19 cellular contexts compared by ENCODE assay signal in the genomic region with DNA sequence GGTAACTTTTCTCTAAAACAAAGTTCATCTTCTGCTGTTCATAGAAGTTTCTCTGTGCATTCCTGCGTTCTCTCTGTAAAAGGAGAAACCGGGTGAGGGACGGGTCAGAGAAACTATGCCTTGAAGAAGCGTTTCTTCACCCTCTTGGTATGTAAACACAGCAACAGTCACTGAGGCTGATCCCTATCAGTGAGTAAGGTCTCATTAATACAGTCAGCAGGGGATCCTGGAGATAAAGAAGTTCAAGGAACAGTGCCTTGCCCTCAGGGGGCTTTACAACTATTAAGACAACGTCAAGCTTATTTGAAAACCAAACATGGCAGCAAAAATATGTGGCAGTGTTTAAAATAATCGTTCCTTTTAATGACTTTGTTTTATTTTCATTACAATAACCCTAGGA.
DNase-seq lines count a peak whose midpoint lies in the region; ATAC-seq and TF ChIP-seq lines count a peak whose summit lies in the region.
"Had no signal": no experiment of that assay in that cellular context is flagged by ENCODE, and none has a peak within 500 bp of the region (broad histone marks: within the 10 kb centered on the region; RNA-seq: fewer than 3 reads in every experiment).

No MANE protein-coding gene starts in this region.

- H3K9ac ChIP-seq in PC-3 (ENCODE audit: low read length) = no peak overlapping the region
- H3K9ac ChIP-seq in mesendoderm (ENCODE audit: low read length) = no peak overlapping the region

- no peak overlapping the region for H3K56ac ChIP-seq in mesendoderm (ENCODE audit: low read length)

- no peak overlapping the region for H3K18ac ChIP-seq in mesendoderm (ENCODE audit: low read length)

- no peaks in the 10 kb centered on the region for H3K79me1 ChIP-seq in mesendoderm (ENCODE audit: low read length)

- no peaks in the 10 kb centered on the region for H3K9me3 ChIP-seq in PC-3 (ENCODE audit: low read length)
- H3K9me3 ChIP-seq: left lung had no signal

- H2BK120ac ChIP-seq in mesendoderm (ENCODE audit: low read depth, low read length) = no peak overlapping the region

- H2AK5ac ChIP-seq in mesendoderm (ENCODE audit: low read length) = no peak overlapping the region

- H3K4me3 ChIP-seq in BJ (ENCODE audit: low read depth, low read length) (no peak overlapping the region), PC-3 (ENCODE audit: low read length) (no peak overlapping the region), mesendoderm (ENCODE audit: low read length) (no peak overlapping the region)
- H3K4me3 ChIP-seq: left lung had no signal

- no peak overlapping the region for H2BK5ac ChIP-seq in mesendoderm (ENCODE audit: low read length)

- H3K79me2 ChIP-seq in PC-3 (ENCODE audit: low read length) (no peaks in the 10 kb centered on the region), mesendoderm (ENCODE audit: control insufficient read depth, insufficient read depth, low read length) (no peaks in the 10 kb centered on the region)

- no peak overlapping the region for H2BK15ac ChIP-seq in mesendoderm (replicated peaks; ENCODE audit: low read depth)

- intact Hi-C loops in PC-3 (cut with micrococcal nuclease) = loop anchor here (5.0 kb wide), 1 partner anchor 454 kb away; no protein-coding TSS in a partner anchor
- intact Hi-C loops in left ventricle myocardium superior (cut with micrococcal nuclease) = no loop called here

- no peak overlapping the region for H2AFZ ChIP-seq in PC-3 (ENCODE audit: low read length)

- H4K5ac ChIP-seq in mesendoderm (ENCODE audit: low read length) = no peak overlapping the region

- no peaks in the 10 kb centered on the region for H3K36me3 ChIP-seq in BJ (ENCODE audit: control insufficient read depth, insufficient read depth, low read length)
- no peaks in the 10 kb centered on the region for H3K36me3 ChIP-seq in PC-3 (ENCODE audit: low read depth, low read length)
- H3K36me3 ChIP-seq in mesendoderm (ENCODE audit: control insufficient read depth, insufficient read depth, low read length) = no peaks in the 10 kb centered on the region
- H3K36me3 ChIP-seq: left lung had no signal

- POLR2A ChIA-PET in BJ (lab: Charles Lee) (no interaction called here), PC-3 (lab: Charles Lee; ENCODE audit: unreplicated experiment) (no interaction called here)

- H3K4me1 ChIP-seq in PC-3 (ENCODE audit: insufficient read depth, low read length) (no peaks in the 10 kb centered on the region), mesendoderm (ENCODE audit: control insufficient read depth, low read depth, low read length) (no peaks in the 10 kb centered on the region)
- H3K4me1 ChIP-seq: left lung had no signal

- H3K27ac ChIP-seq in PC-3 (ENCODE audit: low read length) (no peak overlapping the region), mesendoderm (ENCODE audit: low read depth, low read length) (no peak overlapping the region)
- H3K27ac ChIP-seq: left lung, VCaP had no signal

- BruUV-seq in PC-3 (replicated peaks; lab: Mats Ljungman, UMichigan) = no TSS peak

- no peak overlapping the region for H3K4ac ChIP-seq in mesendoderm (ENCODE audit: low read depth, low read length)

- H3K23ac ChIP-seq in mesendoderm (ENCODE audit: low read length) = no peak overlapping the region

- TF ChIP-seq CTCF in BJ (IDR thresholded peaks at IDR 0.05; ENCODE audit: insufficient read depth, low read depth, low read length) (no peak), PC-3 (conservative IDR thresholded peaks at IDR 0.05; ENCODE audit: low read depth, low read length) (no peak)

- H3K9me2 ChIP-seq in PC-3 (replicated peaks; ENCODE audit: low read length) = no peaks in the 10 kb centered on the region

- no CpG with 5 or more reads among the region's 6 CpGs for WGBS in mesendoderm (ENCODE audit: extremely low coverage, insufficient coverage, low lambda C conversion rate)

- H3K27me3 ChIP-seq in BJ (ENCODE audit: control insufficient read depth, insufficient read depth, low read length) (no peaks in the 10 kb centered on the region), PC-3 (ENCODE audit: low read length) (no peaks in the 10 kb centered on the region), mesendoderm (ENCODE audit: insufficient read depth, low read length, poor library complexity) (no peaks in the 10 kb centered on the region)
- H3K27me3 ChIP-seq: left lung had no signal

- H4K8ac ChIP-seq in mesendoderm (ENCODE audit: low read depth, low read length) = no peak overlapping the region

- DNase-seq in BJ (ENCODE audit: low read depth) (peak; percentile 28), PC-3 (peak; percentile 42), dedifferentiated amniotic fluid mesenchymal stem cell (ENCODE audit: extremely low spot score) (peak; percentile 66), mesendoderm (peak; percentile 82), left ventricle myocardium superior (no peak), DMS53 treated with DMSO at 0.1 percent for 48 hours (lab: John Stamatoyannopoulos, UW; ENCODE audit: unreplicated experiment) (no peak), NCI-H524 (lab: John Stamatoyannopoulos, UW) (no peak), ecto neural progenitor cell (ENCODE audit: low spot score) (no peak)
- DNase-seq: activated CD8-positive, alpha-beta memory T cell treated with anti-CD3 and anti-CD28 coated beads, Interleukin-2, amount 50 U/mL, for 48 hours; activated gamma-delta T cell; aorta; cortex of kidney; KG1; left lung; NCI-H1930; NCI-H524 treated with DMSO at 0.1 percent for 48 hours; SHP77 treated with DMSO at 0.1 percent for 48 hours; stimulated activated CD4-positive, alpha-beta T cell treated with anti-CD3 and anti-CD28 coated beads, Interleukin-12 subunit alpha, Interleukin-12 subunit beta, amount 100 ng/mL, for 4 hours had no signal

- H4K20me1 ChIP-seq in PC-3 (ENCODE audit: low read length) = no peaks in the 10 kb centered on the region

- no peak overlapping the region for H3K4me2 ChIP-seq in PC-3 (ENCODE audit: low read length)
- H3K4me2 ChIP-seq in mesendoderm (ENCODE audit: low read length) = no peak overlapping the region

- ATAC-seq in PC-3 (no peak), left ventricle myocardium superior (no peak)
- ATAC-seq: left lung had no signal

- CTCF ChIA-PET in BJ (lab: Yijun Ruan, JAX) (interaction anchor here (0.6 to 1.2 kb wide), 3 partner anchors 17 to 454 kb away, joined by 3 to 4 read pairs (median 3); no protein-coding TSS in a partner anchor), PC-3 (lab: Charles Lee) (no interaction called here)

- H3F3A ChIP-seq in PC-3 (ENCODE audit: low read length, unreplicated experiment) = no peaks in the 10 kb centered on the region

Comparison
In these comparisons a context has a peak if more than half of its experiments do, and no peak if none do; other contexts are left out.
1. DNase-seq: peak in BJ (single experiment), PC-3 (single experiment), dedifferentiated amniotic fluid mesenchymal stem cell (single experiment) and mesendoderm (single experiment); none in left ventricle myocardium superior (single experiment), DMS53 treated with DMSO at 0.1 percent for 48 hours (single experiment), NCI-H524 (0 of 2) and ecto neural progenitor cell (single experiment).